1 cellular context compared by ENCODE assay signal in the genomic region with DNA sequence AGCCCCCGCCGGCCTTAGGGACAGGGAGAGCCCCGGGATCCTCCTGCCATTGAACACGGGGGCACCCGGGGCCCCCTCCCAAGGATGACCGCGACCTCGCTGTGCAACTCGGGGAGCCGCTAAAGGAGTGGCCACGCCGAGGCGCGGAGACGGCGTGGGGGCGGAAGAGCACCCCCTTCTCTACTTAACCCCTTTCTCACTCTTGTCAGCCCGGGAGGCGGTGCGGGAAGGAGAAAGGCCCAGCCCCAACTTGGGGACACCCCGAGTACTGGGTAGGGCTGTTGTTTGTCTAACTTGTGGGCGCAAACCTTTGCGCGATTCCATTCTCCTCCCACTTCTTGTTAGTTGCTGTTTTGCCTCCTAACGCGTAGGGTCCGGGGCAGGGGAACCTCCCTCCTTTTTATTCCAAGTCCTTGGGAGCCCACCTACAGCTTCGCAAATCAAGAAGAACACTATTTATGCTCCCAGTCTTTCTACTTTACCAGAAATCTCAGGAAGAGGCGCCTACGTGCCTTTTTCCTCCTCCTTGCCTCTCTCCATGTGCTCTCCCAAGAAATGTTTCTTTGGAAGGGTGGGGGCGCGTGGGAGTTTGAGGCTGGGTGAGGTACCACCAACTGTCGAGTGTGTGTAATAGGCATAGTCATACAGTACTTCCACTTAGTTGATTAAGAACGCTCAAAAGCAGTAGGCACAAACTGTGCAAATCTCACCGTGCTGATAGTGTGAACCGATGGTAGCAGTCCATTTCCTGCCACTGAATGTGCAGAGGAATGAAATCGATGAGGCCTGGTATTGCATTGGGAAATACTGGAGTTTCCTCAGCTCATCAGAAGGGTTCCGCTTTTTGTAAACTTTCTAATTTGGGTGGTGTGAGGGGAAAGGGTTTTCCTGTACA.
TF ChIP-seq lines count a peak whose summit lies in the region.

No MANE protein-coding gene starts in this region.

TF ChIP-seq in H1, 55 proteins besides CTCF, POLR2A, EP300 and RAD21:
- TF ChIP-seq JUN (IDR thresholded peaks at IDR 0.05; ENCODE audit: low read depth, low read length): no peak
- no peak for TF ChIP-seq KDM5A (IDR thresholded peaks at IDR 0.05; ENCODE audit: low read length)
- no peak for TF ChIP-seq CTBP2 (IDR thresholded peaks at IDR 0.05; ENCODE audit: borderline replicate concordance, insufficient read depth, insufficient read length, low read length)
- TF ChIP-seq BCL11A (IDR thresholded peaks at IDR 0.05; ENCODE audit: low read depth in 2 of 2, low read length in 2 of 2): no peak
